Comparison of ENCODE assay signal across 28 cellular contexts in the genomic region with DNA sequence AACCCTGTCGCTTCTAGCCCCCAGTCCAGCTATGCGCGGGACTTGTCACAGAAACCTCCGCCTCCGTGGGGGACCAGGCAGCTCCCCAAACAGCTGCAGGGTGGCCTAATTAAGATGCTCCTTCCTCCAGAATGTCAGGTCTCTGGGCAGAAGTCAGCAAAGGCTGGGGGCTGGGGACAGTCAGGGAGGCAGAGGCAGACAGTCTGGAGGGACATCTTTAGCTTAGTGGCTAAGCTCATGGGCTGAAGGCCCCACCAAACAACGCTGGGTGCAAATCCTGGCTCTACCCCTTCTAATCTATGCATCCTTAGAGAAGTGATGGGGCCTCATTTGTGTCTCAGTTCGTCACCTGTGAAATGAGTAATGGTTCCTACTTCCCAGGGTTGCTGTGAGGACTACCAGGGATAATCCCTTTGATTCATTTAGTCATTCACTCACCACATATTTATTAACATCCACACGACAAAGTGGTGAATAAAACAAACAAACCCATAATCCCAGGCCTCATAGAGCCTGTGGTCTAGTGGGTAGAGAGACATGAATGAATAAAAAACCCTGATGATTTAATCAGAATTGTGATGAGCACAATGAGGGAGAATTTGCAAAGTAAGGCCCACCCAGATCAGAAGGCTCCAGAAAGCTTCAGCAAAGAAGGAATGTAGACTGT. TPM values are rescaled to one million over a fixed set of nuclear protein-coding genes. Genes with fewer than 3 reads are reported as not detected.
DNase-seq lines count a peak whose midpoint lies in the region; ATAC-seq, FAIRE-seq and TF ChIP-seq lines count a peak whose summit lies in the region.
"Had no signal": no experiment of that assay in that cellular context is flagged by ENCODE, and none has a peak within 500 bp of the region (broad histone marks: within the 10 kb centered on the region; RNA-seq: fewer than 3 reads in every experiment).

No MANE protein-coding gene starts in this region.

- no peak for TF ChIP-seq POLR2A in H54 (IDR thresholded peaks at IDR 0.05; ENCODE audit: low read depth, low read length)

- ATAC-seq in GM19467 (IDR thresholded peaks at IDR 0.05; ENCODE audit: unreplicated experiment) (no peak), GM21526 (IDR thresholded peaks at IDR 0.05; ENCODE audit: low FRiP score, unreplicated experiment) (no peak), HG03196 (IDR thresholded peaks at IDR 0.05; ENCODE audit: unreplicated experiment) (no peak)
- ATAC-seq: left lung, Panc1 had no signal

- peak; percentile 72 for FAIRE-seq in H54 (lab: Jason Lieb, UNC)
- FAIRE-seq: islet of Langerhans had no signal

- no peak for TF ChIP-seq CTCF in fibroblast of mammary gland (conservative IDR thresholded peaks at IDR 0.05; ENCODE audit: control insufficient read depth, insufficient read depth, low read depth, low read length)

- H3K4me3 ChIP-seq in fibroblast of mammary gland (ENCODE audit: control insufficient read depth, low read depth, low read length), result no peak overlapping the region
- H3K4me3 ChIP-seq: BLaER1, colonic mucosa, left lung, ovary, skin epidermis, suprapubic skin, upper lobe of left lung had no signal

- DNase-seq in Daoy (ENCODE audit: low read depth), result peak; percentile 50
- DNase-seq in H54 (ENCODE audit: insufficient read length, low spot score), result peak; percentile 33
- DNase-seq in RKO (ENCODE audit: low spot score), result peak; percentile 40
- peak; percentile 15 for DNase-seq in fibroblast of mammary gland (ENCODE audit: low read depth)
- DNase-seq: activated CD4-positive, alpha-beta T cell treated with anti-CD3 and anti-CD28 coated beads, Interleukin-2, amount 50 U/mL, for 48 hours; aorta; colonic mucosa; effector CD4-positive, alpha-beta T cell; GDM1; KG1; left lung; mesendoderm; NCI-H1436 treated with DMSO at 0.1 percent for 48 hours; NCI-H2081 treated with DMSO at 0.1 percent for 48 hours; NCI-H2227 treated with DMSO at 0.1 percent for 48 hours; NCI-H526 treated with DMSO at 0.1 percent for 48 hours; ovary; SIG-M5; stimulated activated naive B cell treated with anti-CD40 and anti-IgM and Interleukin-4, amounts not matched to agents 10 μg/mL and 1 μg/mL and 100 μg/mL, for 72 hours; upper lobe of left lung had no signal

RNA-seq across cellular contexts. Expression of a gene that starts 20.2 kb away (rescaled TPM):
- total RNA-seq in Daoy (2014; rRNA removed; shearing (Covaris generic)), result 65.6 and 76.4 TPM in 2 replicates
